Comparison of ENCODE assay signal across 1 cellular context in the genomic region with DNA sequence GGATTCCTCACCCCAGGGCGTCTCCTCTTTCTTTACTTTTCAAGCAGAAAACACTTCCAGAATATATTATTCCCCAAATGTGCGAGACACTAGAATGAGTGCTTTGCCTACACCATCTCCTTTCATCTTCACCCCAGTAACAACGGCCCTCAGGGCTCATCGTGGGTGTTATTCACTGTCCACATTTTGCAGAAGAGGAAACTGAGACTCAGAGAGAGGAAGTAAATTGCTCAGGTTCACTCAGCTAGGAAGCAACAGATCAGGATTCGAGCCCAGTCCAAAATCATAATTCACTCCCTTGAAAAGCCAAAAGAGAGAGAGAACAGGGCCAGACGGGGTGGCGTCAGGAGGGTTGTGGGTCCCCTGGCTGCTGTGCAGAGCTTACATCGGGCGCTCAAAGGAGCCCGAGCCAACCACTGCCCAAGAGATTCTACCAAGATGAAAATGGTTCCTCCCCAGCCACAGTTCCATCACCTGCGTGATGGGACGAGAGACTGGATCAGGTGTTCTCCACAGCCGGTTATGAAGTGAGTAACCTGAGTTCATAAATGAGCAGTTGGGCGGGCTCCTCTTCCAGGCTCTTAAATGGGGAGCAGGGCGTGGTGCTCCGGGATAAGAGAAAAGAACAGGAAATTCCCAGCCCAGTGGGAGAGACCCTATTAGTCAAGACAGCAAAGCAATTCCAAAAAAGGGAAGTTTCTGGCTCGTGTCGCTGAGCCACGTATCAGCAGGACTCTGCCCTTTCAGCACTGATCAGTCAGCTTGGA.
TF ChIP-seq lines count a peak whose summit lies in the region.

No MANE protein-coding gene starts in this region.

TF ChIP-seq in HepG2, 621 proteins besides CTCF, POLR2A, EP300 and RAD21 (continued from another document):
- TF ChIP-seq YY1 (IDR thresholded peaks at IDR 0.05; ENCODE audit: insufficient read depth, insufficient replicate concordance, low read depth, low read length) (no peak), KDM5B (CRISPR knock-in tag; IDR thresholded peaks at IDR 0.05; ENCODE audit: borderline replicate concordance) (no peak), ASH2L (IDR thresholded peaks at IDR 0.05; ENCODE audit: insufficient read length, low read depth, low read length) (no peak), ZNF549 (CRISPR knock-in tag; IDR thresholded peaks at IDR 0.05) (no peak), ZNF558 (CRISPR knock-in tag; IDR thresholded peaks at IDR 0.05; ENCODE audit: borderline replicate concordance) (no peak), MED1 (CRISPR knock-in tag; IDR thresholded peaks at IDR 0.05) (0 out of 2 replicates have a peak, but pooled peaks have one; percentile 15), SRF (IDR thresholded peaks at IDR 0.05; ENCODE audit: low read depth, low read length) (peak; percentile 75), ZNF354B (CRISPR knock-in tag; IDR thresholded peaks at IDR 0.05) (no peak), RFX1 (IDR thresholded peaks at IDR 0.05) (no peak), ZNF33A (CRISPR knock-in tag; IDR thresholded peaks at IDR 0.05; ENCODE audit: borderline replicate concordance) (no peak), ZC3H4 (CRISPR knock-in tag; IDR thresholded peaks at IDR 0.05; ENCODE audit: borderline replicate concordance) (no peak), AKNA (CRISPR knock-in tag; IDR thresholded peaks at IDR 0.05; ENCODE audit: borderline replicate concordance) (no peak)
- TF ChIP-seq, protein P1, sequence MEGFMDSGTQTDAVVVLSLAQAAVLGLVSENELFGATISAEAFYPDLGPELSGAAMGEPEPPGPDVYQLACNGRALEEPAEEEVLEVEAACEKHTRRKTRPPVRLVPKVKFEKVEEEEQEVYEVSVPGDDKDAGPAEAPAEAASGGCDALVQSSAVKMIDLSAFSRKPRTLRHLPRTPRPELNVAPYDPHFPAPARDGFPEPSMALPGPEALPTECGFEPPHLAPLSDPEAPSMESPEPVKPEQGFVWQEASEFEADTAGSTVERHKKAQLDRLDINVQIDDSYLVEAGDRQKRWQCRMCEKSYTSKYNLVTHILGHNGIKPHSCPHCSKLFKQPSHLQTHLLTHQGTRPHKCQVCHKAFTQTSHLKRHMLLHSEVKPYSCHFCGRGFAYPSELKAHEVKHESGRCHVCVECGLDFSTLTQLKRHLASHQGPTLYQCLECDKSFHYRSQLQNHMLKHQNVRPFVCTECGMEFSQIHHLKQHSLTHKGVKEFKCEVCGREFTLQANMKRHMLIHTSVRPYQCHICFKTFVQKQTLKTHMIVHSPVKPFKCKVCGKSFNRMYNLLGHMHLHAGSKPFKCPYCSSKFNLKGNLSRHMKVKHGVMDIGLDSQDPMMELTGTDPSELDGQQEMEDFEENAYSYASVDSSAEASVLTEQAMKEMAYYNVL (CRISPR knock-in tag; IDR thresholded peaks at IDR 0.05; ENCODE audit: borderline replicate concordance) = no peak
- TF ChIP-seq, protein P2, sequence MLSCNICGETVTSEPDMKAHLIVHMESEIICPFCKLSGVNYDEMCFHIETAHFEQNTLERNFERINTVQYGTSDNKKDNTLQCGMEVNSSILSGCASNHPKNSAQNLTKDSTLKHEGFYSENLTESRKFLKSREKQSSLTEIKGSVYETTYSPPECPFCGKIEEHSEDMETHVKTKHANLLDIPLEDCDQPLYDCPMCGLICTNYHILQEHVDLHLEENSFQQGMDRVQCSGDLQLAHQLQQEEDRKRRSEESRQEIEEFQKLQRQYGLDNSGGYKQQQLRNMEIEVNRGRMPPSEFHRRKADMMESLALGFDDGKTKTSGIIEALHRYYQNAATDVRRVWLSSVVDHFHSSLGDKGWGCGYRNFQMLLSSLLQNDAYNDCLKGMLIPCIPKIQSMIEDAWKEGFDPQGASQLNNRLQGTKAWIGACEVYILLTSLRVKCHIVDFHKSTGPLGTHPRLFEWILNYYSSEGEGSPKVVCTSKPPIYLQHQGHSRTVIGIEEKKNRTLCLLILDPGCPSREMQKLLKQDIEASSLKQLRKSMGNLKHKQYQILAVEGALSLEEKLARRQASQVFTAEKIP (CRISPR knock-in tag; IDR thresholded peaks at IDR 0.05; ENCODE audit: borderline replicate concordance) = no peak
